ENCODE assay signal across 1 cellular context in genomic region chr19:15265849-15266248, GRCh38.
TF ChIP-seq lines count a peak whose summit lies in the region.

No MANE protein-coding gene starts in this region.

TF ChIP-seq in SK-N-SH, 30 proteins besides CTCF, POLR2A, EP300 and RAD21 (continued from another document):
- peak; percentile 98 for TF ChIP-seq MAX (IDR thresholded peaks at IDR 0.05; ENCODE audit: low read depth)
- peak; percentile 94 for TF ChIP-seq TCF12 (IDR thresholded peaks at IDR 0.05)
- peak; percentile 55; the same call in 1 of the 2 replicates for TF ChIP-seq POLR2AphosphoS5 (IDR thresholded peaks at IDR 0.05; ENCODE audit: low read depth, low read length)
- TF ChIP-seq TEAD4 (IDR thresholded peaks at IDR 0.05; ENCODE audit: borderline replicate concordance, insufficient read depth): 0 out of 2 replicates have a peak, but pooled peaks have one; percentile 39
- TF ChIP-seq RXRA (IDR thresholded peaks at IDR 0.05; ENCODE audit: borderline replicate concordance, low read depth): no peak; the same call in 1 of the 2 replicates
